ENCODE assay signal across 25 cellular contexts in genomic region chr11:113296447-113297205, GRCh38. TPM values are rescaled to one million over a fixed set of nuclear protein-coding genes. Genes with fewer than 3 reads are reported as not detected.
DNase-seq lines count a peak whose midpoint lies in the region; ATAC-seq and TF ChIP-seq lines count a peak whose summit lies in the region.
"Had no signal": no experiment of that assay in that cellular context is flagged by ENCODE, and none has a peak within 500 bp of the region (broad histone marks: within the 10 kb centered on the region; RNA-seq: fewer than 3 reads in every experiment).

No MANE protein-coding gene starts in this region.

- no peak overlapping the region for H3K23ac ChIP-seq in trophoblast cell (ENCODE audit: low read length)

- WGBS in trophoblast cell (ENCODE audit: extremely low coverage, insufficient coverage, insufficient read length), result no CpG with 5 or more reads among the region's 2 CpGs
- 78 to 84% methylated on average over 2 of the region's 2 CpGs for WGBS in thyroid gland, 2 donors

- H3K79me1 ChIP-seq in trophoblast cell (ENCODE audit: low read length), result no peaks in the 10 kb centered on the region

- no peaks in the 10 kb centered on the region for H3K9me3 ChIP-seq in trophoblast cell (ENCODE audit: insufficient read depth, low read depth, low read length)
- H3K9me3 ChIP-seq in thyroid gland, result no peaks in the 10 kb centered on the region
- H3K9me3 ChIP-seq: colonic mucosa, neutrophil, upper lobe of left lung had no signal

- no peak overlapping the region for H3K4me3 Mint-ChIP-seq in stimulated activated naive B cell treated with anti-CD40 and anti-IgM and Interleukin-4, amounts not matched to agents 10 μg/mL and 1 μg/mL and 100 μg/mL, for 72 hours
- H3K4me3 Mint-ChIP-seq: activated CD4-positive, alpha-beta T cell treated with anti-CD3 and anti-CD28 coated beads, Interleukin-2, amount 10 ng/mL, durations not matched to agents 24 days and 14 days; B cell; stimulated activated naive CD8-positive, alpha-beta T cell treated with anti-CD3 and anti-CD28 coated beads, Interleukin-15, amount 100 ng/mL, for 72 hours had no signal

- TF ChIP-seq CTCF in choroid plexus epithelial cell (conservative IDR thresholded peaks at IDR 0.05; ENCODE audit: low read depth, low read length) (no peak), thyroid gland (IDR thresholded peaks at IDR 0.05) (no peak)

- H4K8ac ChIP-seq in trophoblast cell (ENCODE audit: low read depth, low read length), result no peak overlapping the region

- no peak overlapping the region for H2AK5ac ChIP-seq in trophoblast cell (ENCODE audit: low read length)

- no peak overlapping the region for H3K4me2 ChIP-seq in trophoblast cell (ENCODE audit: low read length)

- intact Hi-C loops in thyroid gland (cut with DNase I), result no loop called here

- H4K12ac ChIP-seq in trophoblast cell (ENCODE audit: low read depth, low read length), result no peak overlapping the region

- DNase-seq in NCI-H2171 treated with DMSO at 0.1 percent for 48 hours (lab: John Stamatoyannopoulos, UW) (peak; percentile 32), NCI-H2171 (lab: John Stamatoyannopoulos, UW) (no peak), NCI-H69 (lab: John Stamatoyannopoulos, UW) (peak; percentile 84), choroid plexus epithelial cell (ENCODE audit: low read depth) (peak; percentile 39), trophoblast cell (peak; percentile 85 to 94), NCI-H1694 treated with DMSO at 0.1 percent for 48 hours (lab: John Stamatoyannopoulos, UW) (no peak), thyroid gland (no peak)
- no peak for DNase-seq in stimulated activated naive B cell treated with anti-CD40 and anti-IgM and Interleukin-4, amounts not matched to agents 10 μg/mL and 1 μg/mL and 100 μg/mL, for 72 hours
- DNase-seq: activated CD4-positive, alpha-beta T cell treated with anti-CD3 and anti-CD28 coated beads, Interleukin-2, amount 10 ng/mL, durations not matched to agents 24 days and 14 days; activated CD8-positive, alpha-beta memory T cell treated with anti-CD3 and anti-CD28 coated beads, Interleukin-2, amount 50 U/mL, for 4 hours; activated effector memory CD4-positive, alpha-beta T cell treated with Interleukin-2 at 50 U/mL for 16 hours; brain microvascular endothelial cell; colonic mucosa; glutamatergic neuron; NCI-H2081; NCI-H524 treated with DMSO at 0.1 percent for 48 hours; SHP77 treated with DMSO at 0.1 percent for 48 hours; stimulated activated CD4-positive, alpha-beta T cell treated with anti-CD3 and anti-CD28 coated beads, Interleukin-2, amount 100 ng/mL, for 48 hours; stimulated activated naive CD8-positive, alpha-beta T cell treated with anti-CD3 and anti-CD28 coated beads, Interleukin-15, amount 100 ng/mL, for 72 hours; T-helper 1 cell; upper lobe of left lung had no signal

- no peak overlapping the region for H3K4ac ChIP-seq in trophoblast cell (ENCODE audit: low read depth, low read length)

- H3K27ac ChIP-seq in trophoblast cell (ENCODE audit: low read depth, low read length), result no peak overlapping the region
- no peak overlapping the region for H3K27ac ChIP-seq in thyroid gland
- H3K27ac ChIP-seq: brain microvascular endothelial cell, colonic mucosa, neutrophil, skin epidermis, upper lobe of left lung had no signal

- H3K4me1 Mint-ChIP-seq in stimulated activated naive B cell treated with anti-CD40 and anti-IgM and Interleukin-4, amounts not matched to agents 10 μg/mL and 1 μg/mL and 100 μg/mL, for 72 hours, result no peaks in the 10 kb centered on the region
- H3K4me1 Mint-ChIP-seq: activated CD4-positive, alpha-beta T cell treated with anti-CD3 and anti-CD28 coated beads, Interleukin-2, amount 10 ng/mL, durations not matched to agents 24 days and 14 days; B cell; stimulated activated naive CD8-positive, alpha-beta T cell treated with anti-CD3 and anti-CD28 coated beads, Interleukin-15, amount 100 ng/mL, for 72 hours had no signal

- no peak overlapping the region for H3K9ac ChIP-seq in trophoblast cell (ENCODE audit: low read length)

- no peaks in the 10 kb centered on the region for H3K36me3 Mint-ChIP-seq in stimulated activated naive B cell treated with anti-CD40 and anti-IgM and Interleukin-4, amounts not matched to agents 10 μg/mL and 1 μg/mL and 100 μg/mL, for 72 hours

- no peak overlapping the region for H2BK12ac ChIP-seq in trophoblast cell (ENCODE audit: low read length)

- no peaks in the 10 kb centered on the region for H3K9me3 Mint-ChIP-seq in stimulated activated naive B cell treated with anti-CD40 and anti-IgM and Interleukin-4, amounts not matched to agents 10 μg/mL and 1 μg/mL and 100 μg/mL, for 72 hours
- H3K9me3 Mint-ChIP-seq: activated CD4-positive, alpha-beta T cell treated with anti-CD3 and anti-CD28 coated beads, Interleukin-2, amount 10 ng/mL, durations not matched to agents 24 days and 14 days; stimulated activated naive CD8-positive, alpha-beta T cell treated with anti-CD3 and anti-CD28 coated beads, Interleukin-15, amount 100 ng/mL, for 72 hours had no signal

- peaks cover 0 to 6% of the 10 kb centered on the region in 2 experiments for H3K4me1 ChIP-seq in trophoblast cell (ENCODE audit: control insufficient read depth in 1 of 2, insufficient read depth in 2 of 2, low read length in 2 of 2)
- no peaks in the 10 kb centered on the region for H3K4me1 ChIP-seq in thyroid gland
- H3K4me1 ChIP-seq: colonic mucosa, upper lobe of left lung had no signal

- H2AFZ ChIP-seq in trophoblast cell (ENCODE audit: insufficient read depth, low read length, poor library complexity), result no peak overlapping the region

- H3K36me3 ChIP-seq in trophoblast cell (ENCODE audit: control insufficient read depth in 1 of 2, insufficient read depth in 2 of 2, low read length in 2 of 2), result no peaks in the 10 kb centered on the region
- H3K36me3 ChIP-seq in thyroid gland, result no peaks in the 10 kb centered on the region
- H3K36me3 ChIP-seq: brain microvascular endothelial cell, colonic mucosa, neutrophil, upper lobe of left lung had no signal

- H3K4me3 ChIP-seq in choroid plexus epithelial cell (ENCODE audit: low read depth, low read length) (no peak overlapping the region), trophoblast cell (ENCODE audit: low read depth, low read length) (no peak overlapping the region), thyroid gland (replicated peaks in 1 of 3) (no peak overlapping the region)
- H3K4me3 ChIP-seq: colonic mucosa, K562, skin epidermis, upper lobe of left lung had no signal

- ATAC-seq in stimulated activated naive B cell treated with anti-CD40 and anti-IgM and Interleukin-4, amounts not matched to agents 10 μg/mL and 1 μg/mL and 100 μg/mL, for 72 hours (replicated peaks), result no peak
- ATAC-seq: K562; stimulated activated naive CD8-positive, alpha-beta T cell treated with anti-CD3 and anti-CD28 coated beads, Interleukin-15, amount 100 ng/mL, for 72 hours had no signal

- no peaks in the 10 kb centered on the region for H3K79me2 ChIP-seq in trophoblast cell (ENCODE audit: control insufficient read depth, insufficient read depth, low read length, poor library complexity)

- no peak overlapping the region for H4K91ac ChIP-seq in trophoblast cell (ENCODE audit: low read depth, low read length)

- no peak overlapping the region for H3K14ac ChIP-seq in trophoblast cell (ENCODE audit: low read length)

- H2BK120ac ChIP-seq in trophoblast cell (ENCODE audit: insufficient read depth, low read length, poor library complexity), result no peak overlapping the region

- no peak overlapping the region for H3K27ac Mint-ChIP-seq in stimulated activated naive B cell treated with anti-CD40 and anti-IgM and Interleukin-4, amounts not matched to agents 10 μg/mL and 1 μg/mL and 100 μg/mL, for 72 hours
- H3K27ac Mint-ChIP-seq: activated CD4-positive, alpha-beta T cell treated with anti-CD3 and anti-CD28 coated beads, Interleukin-2, amount 10 ng/mL, durations not matched to agents 24 days and 14 days; B cell; stimulated activated naive CD8-positive, alpha-beta T cell treated with anti-CD3 and anti-CD28 coated beads, Interleukin-15, amount 100 ng/mL, for 72 hours had no signal

- no peak overlapping the region for H2BK5ac ChIP-seq in trophoblast cell (ENCODE audit: low read depth, low read length, poor library complexity)

- H3K27me3 ChIP-seq in trophoblast cell (ENCODE audit: insufficient read depth, low read length) (no peaks in the 10 kb centered on the region), thyroid gland (no peaks in the 10 kb centered on the region)
- H3K27me3 ChIP-seq: brain microvascular endothelial cell, colonic mucosa, upper lobe of left lung had no signal

- TF ChIP-seq POLR2A in thyroid gland (IDR thresholded peaks at IDR 0.05), result no peak

- no peak overlapping the region for H3K18ac ChIP-seq in trophoblast cell (ENCODE audit: low read length)

- H3K27me3 Mint-ChIP-seq in stimulated activated naive B cell treated with anti-CD40 and anti-IgM and Interleukin-4, amounts not matched to agents 10 μg/mL and 1 μg/mL and 100 μg/mL, for 72 hours, result peaks cover 54 to 74% of the 10 kb centered on the region in 2 donors

RNA-seq across cellular contexts. Expression of gene TTC12, which starts 17.8 kb away (rescaled TPM):
- polyA plus RNA-seq in trophoblast cell (2013), result 13.5 and 14.3 TPM in 2 replicates
- 10 to 100 TPM; 30.8 to 45.6 (median 36.8) TPM for total RNA-seq in thyroid gland

Comparison
In these comparisons a context has a peak if more than half of its experiments do, and no peak if none do; other contexts are left out.
1. DNase-seq: peak in NCI-H2171 treated with DMSO at 0.1 percent for 48 hours (single experiment), NCI-H69 (single experiment), choroid plexus epithelial cell (single experiment) and trophoblast cell (2 of 2); none in NCI-H2171 (single experiment), NCI-H1694 treated with DMSO at 0.1 percent for 48 hours (single experiment), stimulated activated naive B cell treated with anti-CD40 and anti-IgM and Interleukin-4, amounts not matched to agents 10 μg/mL and 1 μg/mL and 100 μg/mL, for 72 hours (single experiment) and thyroid gland (0 of 2).